21 cellular contexts compared by ENCODE assay signal in genomic region chr15:90270502-90271150, GRCh38. TPM values are rescaled to one million over a fixed set of nuclear protein-coding genes. Genes with fewer than 3 reads are reported as not detected.
A peak's percentile ranks its signal among the peaks of the same experiment; 100 is the strongest.
DNase-seq lines count a peak whose midpoint lies in the region; ATAC-seq and TF ChIP-seq lines count a peak whose summit lies in the region.
"Had no signal": no experiment of that assay in that cellular context is flagged by ENCODE, and none has a peak within 500 bp of the region (broad histone marks: within the 10 kb centered on the region; RNA-seq: fewer than 3 reads in every experiment).

No MANE protein-coding gene starts in this region.

- TF ChIP-seq POLR2A in gastrocnemius medialis (IDR thresholded peaks at IDR 0.05): peak in 1 of 2 donors; percentile 49

- peak overlapping the region; percentile 31 for H3K27ac ChIP-seq in RWPE1
- H3K27ac ChIP-seq in gastrocnemius medialis: peak overlapping the region; percentile 89 to 97 (median 92)
- H3K27ac ChIP-seq: 22Rv1, SJCRH30, WERI-Rb-1 had no signal

- no peaks in the 10 kb centered on the region for H3K27me3 ChIP-seq in gastrocnemius medialis
- H3K27me3 ChIP-seq: SJCRH30 had no signal

- no peak for DNase-seq in activated CD4-positive, alpha-beta T cell treated with anti-CD3 and anti-CD28 coated beads for 36 hours
- DNase-seq in activated CD4-positive, alpha-beta T cell treated with anti-CD3 and anti-CD28 coated beads for 48 hours: no peak
- DNase-seq in RWPE1 (ENCODE audit: low spot score) (no peak), chondrocyte (ENCODE audit: low spot score) (no peak), gastrocnemius medialis (peak; percentile 61 to 75), hepatic stellate cell (ENCODE audit: low spot score) (no peak), GF-D8 (lab: John Stamatoyannopoulos, UW) (no peak)
- no peak for DNase-seq in stimulated activated naive CD4-positive, alpha-beta T cell (lab: John Stamatoyannopoulos, UW)
- DNase-seq: activated gamma-delta T cell treated with Interleukin-2 at 50 U/mL for 16 hours; foreskin fibroblast; NCI-H1105; NCI-H524; SJCRH30; stimulated activated CD4-positive, alpha-beta T cell treated with anti-CD3 and anti-CD28 coated beads, Interleukin-2, amount 100 ng/mL, for 24 hours; substantia nigra; T-helper 2 cell; WERI-Rb-1 had no signal

- POLR2A ChIA-PET in activated CD4-positive, alpha-beta T cell treated with anti-CD3 and anti-CD28 coated beads for 36 hours (lab: Charles Lee): interaction anchor here (1.3 kb wide), 1 partner anchor 21 kb away, joined by 4 read pairs; the partner anchor contains the start of gene TTLL13
- POLR2A ChIA-PET in RWPE1 (lab: Yijun Ruan, JAX; ENCODE audit: low non-redundant PET): no interaction called here

- H3K36me3 Mint-ChIP-seq in activated CD4-positive, alpha-beta T cell treated with anti-CD3 and anti-CD28 coated beads for 36 hours (ENCODE audit: low read depth): peaks cover 50% of the 10 kb centered on the region
- H3K36me3 Mint-ChIP-seq in chondrocyte (ENCODE audit: low read depth): peaks cover 24% of the 10 kb centered on the region

- no peaks in the 10 kb centered on the region for H3K9me3 Mint-ChIP-seq in activated CD4-positive, alpha-beta T cell treated with anti-CD3 and anti-CD28 coated beads for 36 hours (ENCODE audit: low read depth)
- H3K9me3 Mint-ChIP-seq in chondrocyte (ENCODE audit: low read depth): no peaks in the 10 kb centered on the region

- H3K4me1 ChIP-seq in gastrocnemius medialis: peaks cover 56 to 63% of the 10 kb centered on the region in 2 donors
- H3K4me1 ChIP-seq: SJCRH30 had no signal

- no peak for TF ChIP-seq CTCF in RWPE1 (conservative IDR thresholded peaks at IDR 0.05; ENCODE audit: low read depth)
- no peak for TF ChIP-seq CTCF in chondrocyte (IDR thresholded peaks at IDR 0.05)
- no peak for TF ChIP-seq CTCF in gastrocnemius medialis (IDR thresholded peaks at IDR 0.05 in 4 of 5, conservative IDR thresholded peaks at IDR 0.05 in 1 of 5)

- H3K36me3 ChIP-seq in gastrocnemius medialis: peaks cover 0 to 51% of the 10 kb centered on the region in 2 donors

- no peaks in the 10 kb centered on the region for H3K27me3 Mint-ChIP-seq in activated CD4-positive, alpha-beta T cell treated with anti-CD3 and anti-CD28 coated beads for 36 hours
- H3K27me3 Mint-ChIP-seq in chondrocyte (ENCODE audit: low read depth): no peaks in the 10 kb centered on the region

- H3K27ac Mint-ChIP-seq in activated CD4-positive, alpha-beta T cell treated with anti-CD3 and anti-CD28 coated beads for 36 hours: peak overlapping the region; percentile 51
- peak overlapping the region; percentile 43 for H3K27ac Mint-ChIP-seq in chondrocyte (ENCODE audit: unreplicated experiment)

- no peak for ATAC-seq in activated CD4-positive, alpha-beta T cell treated with anti-CD3 and anti-CD28 coated beads for 36 hours
- ATAC-seq in gastrocnemius medialis: peak; percentile 89 to 91

- CTCF ChIA-PET in activated CD4-positive, alpha-beta T cell treated with anti-CD3 and anti-CD28 coated beads for 36 hours (lab: Charles Lee): interaction anchor here (0.6 to 1.3 kb wide), 6 partner anchors 9 to 450 kb away, joined by 3 to 8 read pairs (median 4); no protein-coding TSS in a partner anchor
- CTCF ChIA-PET in RWPE1 (lab: Yijun Ruan, JAX): interaction anchor here (1.5 kb wide), 1 partner anchor 17 kb away, joined by 8 read pairs; no protein-coding TSS in a partner anchor

- H3K4me3 Mint-ChIP-seq in activated CD4-positive, alpha-beta T cell treated with anti-CD3 and anti-CD28 coated beads for 36 hours: no peak overlapping the region
- no peak overlapping the region for H3K4me3 Mint-ChIP-seq in chondrocyte (ENCODE audit: unreplicated experiment)

- intact Hi-C loops in activated CD4-positive, alpha-beta T cell treated with anti-CD3 and anti-CD28 coated beads for 36 hours (cut with DNase I, micrococcal nuclease): no loop called here
- intact Hi-C loops in gastrocnemius medialis (cut with DNase I; ENCODE audit: low total_unique reads): no loop called here

- H3K4me1 Mint-ChIP-seq in activated CD4-positive, alpha-beta T cell treated with anti-CD3 and anti-CD28 coated beads for 36 hours: peaks cover 45% of the 10 kb centered on the region
- peaks cover 36% of the 10 kb centered on the region for H3K4me1 Mint-ChIP-seq in chondrocyte (ENCODE audit: low read depth)

- H3K9me3 ChIP-seq in gastrocnemius medialis: no peaks in the 10 kb centered on the region
- H3K9me3 ChIP-seq: SJCRH30 had no signal

- H3K4me3 ChIP-seq in gastrocnemius medialis: peak overlapping the region in 2 of 4 donors; percentile 4 to 5
- H3K4me3 ChIP-seq: SJCRH30 had no signal

- in situ Hi-C loops in gastrocnemius medialis (cut with MboI; ENCODE audit: low sequenced_read_pairs in 4 of 4): no loop called here

RNA-seq across cellular contexts. Expression of gene NGRN, which starts 5.2 kb away (rescaled TPM):
- 10 to 100 TPM; 22.0 to 23.9 TPM for total RNA-seq in activated CD4-positive, alpha-beta T cell treated with anti-CD3 and anti-CD28 coated beads for 36 hours
- total RNA-seq in chondrocyte (87.3 to 116 TPM (median 94.0 TPM) in 3 replicates), gastrocnemius medialis (100 to 1,000 TPM; 160 to 323 (median 274) TPM)

RNA-seq across cellular contexts. Expression of gene TTLL13, which starts 21.3 kb away (rescaled TPM):
- under 1 TPM; 0.39 to 0.46 TPM for total RNA-seq in activated CD4-positive, alpha-beta T cell treated with anti-CD3 and anti-CD28 coated beads for 36 hours
- total RNA-seq in chondrocyte (0.69 TPM in 1 of 3 replicates, not detected in the others), gastrocnemius medialis (not detected)
- total RNA-seq: HT1080, LHCN-M2, omental fat pad, SJCRH30 had no signal

RNA-seq across cellular contexts. Expression of gene GDPGP1, which starts 36.6 kb away (rescaled TPM):
- 1 to 10 TPM; 5.6 to 6.6 TPM for total RNA-seq in activated CD4-positive, alpha-beta T cell treated with anti-CD3 and anti-CD28 coated beads for 36 hours
- total RNA-seq in chondrocyte (4.8 to 5.8 TPM (median 5.5 TPM) in 3 replicates), gastrocnemius medialis (1 to 10 TPM; 1.8 to 6.9 (median 4.3) TPM)

RNA-seq across cellular contexts. Expression of gene CIB1, which starts 36.9 kb away (rescaled TPM):
- 100 to 1,000 TPM; 135 to 140 TPM for total RNA-seq in activated CD4-positive, alpha-beta T cell treated with anti-CD3 and anti-CD28 coated beads for 36 hours
- total RNA-seq in chondrocyte (40.2 to 42.4 TPM (median 40.9 TPM) in 3 replicates), gastrocnemius medialis (10 to 100 TPM; 15.5 to 43.4 (median 30.7) TPM)

Comparison
In these comparisons a context has a peak if more than half of its experiments do, and no peak if none do; other contexts are left out.
1. DNase-seq: peak in gastrocnemius medialis (2 of 2); none in activated CD4-positive, alpha-beta T cell treated with anti-CD3 and anti-CD28 coated beads for 36 hours (single experiment), activated CD4-positive, alpha-beta T cell treated with anti-CD3 and anti-CD28 coated beads for 48 hours (single experiment), RWPE1 (single experiment), chondrocyte (single experiment), hepatic stellate cell (single experiment), GF-D8 (single experiment) and stimulated activated naive CD4-positive, alpha-beta T cell (0 of 6).